In the genomic region with DNA sequence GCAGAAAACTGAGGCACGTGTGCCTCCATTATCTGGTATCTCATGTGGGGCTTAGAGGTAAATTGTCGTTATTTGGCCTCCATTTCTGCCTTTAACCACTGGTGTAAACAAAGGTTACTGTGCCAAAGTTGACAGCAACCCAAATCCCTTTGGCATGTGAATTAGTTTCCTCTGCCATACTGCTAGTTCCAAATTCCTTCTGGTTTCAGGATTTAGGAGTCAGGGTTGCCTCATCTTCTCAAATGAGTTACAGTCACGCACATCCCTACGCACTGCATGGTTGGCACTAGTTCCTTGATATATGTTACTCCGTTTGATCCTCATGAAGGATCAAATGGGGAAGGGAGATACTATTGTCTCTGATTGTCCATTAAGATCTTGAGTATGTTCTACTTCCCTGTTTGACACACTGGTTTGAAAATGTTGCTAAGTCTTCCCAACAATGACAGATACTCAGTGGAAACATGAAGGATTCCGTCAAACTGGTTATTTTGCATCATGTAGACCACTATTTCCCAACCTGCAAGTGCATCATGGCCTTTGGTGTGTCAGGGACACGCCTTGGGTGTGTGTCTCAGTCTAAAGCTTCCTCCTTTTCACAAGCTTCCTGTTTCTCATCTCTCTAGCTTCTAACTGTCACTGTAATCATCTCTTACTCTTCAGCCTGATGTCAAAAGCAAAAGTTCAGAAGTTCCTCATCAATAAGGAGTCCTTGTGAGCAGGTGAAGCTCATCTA, we compare ENCODE assay signal across 15 cellular contexts. TPM values are rescaled to one million over a fixed set of nuclear protein-coding genes. Genes with fewer than 3 reads are reported as not detected.
DNase-seq lines count a peak whose midpoint lies in the region; ATAC-seq, FAIRE-seq and TF ChIP-seq lines count a peak whose summit lies in the region.
"Had no signal": no experiment of that assay in that cellular context is flagged by ENCODE, and none has a peak within 500 bp of the region (broad histone marks: within the 10 kb centered on the region; RNA-seq: fewer than 3 reads in every experiment).

A gene with protein sequence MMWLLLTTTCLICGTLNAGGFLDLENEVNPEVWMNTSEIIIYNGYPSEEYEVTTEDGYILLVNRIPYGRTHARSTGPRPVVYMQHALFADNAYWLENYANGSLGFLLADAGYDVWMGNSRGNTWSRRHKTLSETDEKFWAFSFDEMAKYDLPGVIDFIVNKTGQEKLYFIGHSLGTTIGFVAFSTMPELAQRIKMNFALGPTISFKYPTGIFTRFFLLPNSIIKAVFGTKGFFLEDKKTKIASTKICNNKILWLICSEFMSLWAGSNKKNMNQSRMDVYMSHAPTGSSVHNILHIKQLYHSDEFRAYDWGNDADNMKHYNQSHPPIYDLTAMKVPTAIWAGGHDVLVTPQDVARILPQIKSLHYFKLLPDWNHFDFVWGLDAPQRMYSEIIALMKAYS (plus strand): TSS at position 655 of the 736 bp plus-strand sequence. CDS start 1,386 bp downstream, outside the sequence.

- no peak within 1 kb of the TSS for H2AFZ ChIP-seq in keratinocyte (ENCODE audit: control insufficient read depth, low read length)
- no peak within 1 kb of the TSS for H2AFZ ChIP-seq in SK-N-SH (ENCODE audit: low read depth)

- H3K4me3 ChIP-seq in left ventricle myocardium inferior (no peak within 1 kb of the TSS), keratinocyte (ENCODE audit: control insufficient read depth in 2 of 3, extremely low read depth in 1 of 3, insufficient read depth in 2 of 3, low read depth in 1 of 3, low read length in 3 of 3) (no peak within 1 kb of the TSS), upper lobe of right lung (no peak within 1 kb of the TSS), SK-N-SH (ENCODE audit: low read depth in 2 of 2, low read length in 1 of 2) (no peak within 1 kb of the TSS), ascending aorta (no peak within 1 kb of the TSS)

- DNase-seq in Right ventricle myocardium superior (no peak), left ventricle myocardium inferior (no peak), SKM-1 treated with dmso at 0.1 percent for 144 hours (lab: John Stamatoyannopoulos, UW; ENCODE audit: unreplicated experiment) (peak; percentile 90), keratinocyte (ENCODE audit: low read depth, low spot score) (no peak), upper lobe of right lung (no peak), SK-N-SH (no peak), ascending aorta (ENCODE audit: low spot score in 2 of 2) (no peak), SK-N-DZ (ENCODE audit: low spot score) (no peak)
- DNase-seq: 8988T; activated naive CD8-positive, alpha-beta T cell treated with anti-CD3 and anti-CD28 coated beads for 36 hours; HFFc6; IMR-90; NCI-H2081 treated with DMSO at 0.1 percent for 48 hours had no signal

- no peaks in the 10 kb centered on the region for H3K9me2 ChIP-seq in SK-N-SH

- CTCF ChIA-PET in SK-N-SH (lab: Yijun Ruan, JAX) = no interaction called here

- H3K27ac ChIP-seq in left ventricle myocardium inferior (replicated peaks) (no peak within 1 kb of the TSS), keratinocyte (ENCODE audit: control insufficient read depth, insufficient read depth, low read length) (no peak within 1 kb of the TSS), upper lobe of right lung (peak within 1 kb of the TSS; percentile 44), SK-N-SH (ENCODE audit: low read depth in 2 of 2, low read length in 1 of 2) (no peak within 1 kb of the TSS), ascending aorta (no peak within 1 kb of the TSS)

- H3K36me3 ChIP-seq in left ventricle myocardium inferior = no peaks in the 10 kb centered on the region
- no peaks in the 10 kb centered on the region for H3K36me3 ChIP-seq in keratinocyte (ENCODE audit: control insufficient read depth in 2 of 2, extremely low read depth in 1 of 2, insufficient read depth in 2 of 2, low read length in 2 of 2)
- no peaks in the 10 kb centered on the region for H3K36me3 ChIP-seq in upper lobe of right lung
- H3K36me3 ChIP-seq in SK-N-SH (replicated peaks in 1 of 2; ENCODE audit: control insufficient read depth in 1 of 2, insufficient read depth in 2 of 2, low read length in 1 of 2) = no peaks in the 10 kb centered on the region
- no peaks in the 10 kb centered on the region for H3K36me3 ChIP-seq in ascending aorta

- H3K4me2 ChIP-seq in keratinocyte (ENCODE audit: control insufficient read depth, extremely low read depth, insufficient read depth, low read depth, low read length) = no peak within 1 kb of the TSS
- no peak within 1 kb of the TSS for H3K4me2 ChIP-seq in SK-N-SH

- H3K9ac ChIP-seq in keratinocyte (ENCODE audit: control insufficient read depth, extremely low read depth, insufficient read depth, low read length) (no peak within 1 kb of the TSS), SK-N-SH (no peak within 1 kb of the TSS)

- intact Hi-C loops in Right ventricle myocardium superior (cut with DNase I) = no loop called here
- intact Hi-C loops in left ventricle myocardium inferior (cut with micrococcal nuclease) = no loop called here
- intact Hi-C loops in upper lobe of right lung (cut with DNase I) = no loop called here
- intact Hi-C loops in ascending aorta (cut with DNase I) = no loop called here

- H3F3A ChIP-seq in SK-N-SH (replicated peaks; ENCODE audit: insufficient read depth) = peaks cover 9% of the 10 kb centered on the region

- H3K9me3 ChIP-seq in left ventricle myocardium inferior (replicated peaks) (no peaks in the 10 kb centered on the region), keratinocyte (ENCODE audit: control insufficient read depth, low read depth, low read length) (no peaks in the 10 kb centered on the region), upper lobe of right lung (no peaks in the 10 kb centered on the region), SK-N-SH (no peaks in the 10 kb centered on the region), ascending aorta (no peaks in the 10 kb centered on the region)

- H3K27me3 ChIP-seq in left ventricle myocardium inferior (ENCODE audit: low read depth) = peaks cover 6% of the 10 kb centered on the region
- no peaks in the 10 kb centered on the region for H3K27me3 ChIP-seq in keratinocyte (ENCODE audit: control insufficient read depth, extremely low read depth, insufficient read depth, low read length)
- H3K27me3 ChIP-seq in upper lobe of right lung = no peaks in the 10 kb centered on the region
- H3K27me3 ChIP-seq in SK-N-SH (ENCODE audit: insufficient read depth) = no peaks in the 10 kb centered on the region
- no peaks in the 10 kb centered on the region for H3K27me3 ChIP-seq in ascending aorta

- no peaks in the 10 kb centered on the region for H3K9me1 ChIP-seq in keratinocyte (ENCODE audit: control insufficient read depth, extremely low read depth, insufficient read depth, low read length)

- peak; percentile 22 for ATAC-seq in Right ventricle myocardium superior (ENCODE audit: poor library complexity)
- ATAC-seq in upper lobe of right lung = peak; percentile 97

- H3K4me1 ChIP-seq in left ventricle myocardium inferior = no peaks in the 10 kb centered on the region
- H3K4me1 ChIP-seq in keratinocyte (ENCODE audit: control insufficient read depth, extremely low read depth, insufficient read depth, low read length) = peaks cover 3% of the 10 kb centered on the region
- H3K4me1 ChIP-seq in upper lobe of right lung = no peaks in the 10 kb centered on the region
- H3K4me1 ChIP-seq in SK-N-SH (ENCODE audit: control insufficient read depth in 1 of 2, insufficient read depth in 2 of 2, low read depth in 1 of 2, low read length in 1 of 2) = peaks cover 0 to 3% of the 10 kb centered on the region in 2 experiments; a peak in 1 of 4 replicates
- H3K4me1 ChIP-seq in ascending aorta = no peaks in the 10 kb centered on the region

- POLR2A ChIA-PET in SK-N-SH (lab: Yijun Ruan, JAX) = no interaction called here

- no peak for TF ChIP-seq RAD21 in SK-N-SH (IDR thresholded peaks at IDR 0.05; ENCODE audit: low read length)

- 74% methylated on average over 7 of the region's 7 CpGs for WGBS in SK-N-SH (ENCODE audit: low lambda C conversion rate)

- FAIRE-seq in keratinocyte (lab: Jason Lieb, UNC) = peak; percentile 13

- dilution Hi-C loops in keratinocyte (cut with MboI; ENCODE audit: extremely low pct_ligation_motif_present, low sequenced_read_pairs) = no loop called here

- H4K20me1 ChIP-seq in keratinocyte (ENCODE audit: control insufficient read depth, extremely low read depth, insufficient read depth, low read length) (no peaks in the 10 kb centered on the region), SK-N-SH (ENCODE audit: insufficient read depth) (no peaks in the 10 kb centered on the region)

- H3K79me2 ChIP-seq in keratinocyte (ENCODE audit: control insufficient read depth, insufficient read depth, low read length) (no peaks in the 10 kb centered on the region), SK-N-SH (ENCODE audit: insufficient read depth) (no peaks in the 10 kb centered on the region)

- no peak for TF ChIP-seq CTCF in left ventricle myocardium inferior (IDR thresholded peaks at IDR 0.05; ENCODE audit: borderline replicate concordance)
- no peak for TF ChIP-seq CTCF in keratinocyte (optimal IDR thresholded peaks at IDR 0.05 in 1 of 3, IDR thresholded peaks at IDR 0.05 in 1 of 3, conservative IDR thresholded peaks at IDR 0.05 in 1 of 3; ENCODE audit: extremely low read depth in 1 of 3, insufficient read depth in 2 of 3, low read length in 3 of 3)
- no peak for TF ChIP-seq CTCF in upper lobe of right lung (IDR thresholded peaks at IDR 0.05)
- TF ChIP-seq CTCF in SK-N-SH (IDR thresholded peaks at IDR 0.05) = no peak
- TF ChIP-seq CTCF in ascending aorta (IDR thresholded peaks at IDR 0.05) = no peak

- no peak for TF ChIP-seq EP300 in SK-N-SH (IDR thresholded peaks at IDR 0.05; ENCODE audit: borderline replicate concordance in 1 of 2, low read depth in 1 of 2, low read length in 1 of 2)

TF ChIP-seq in SK-N-SH, 30 proteins besides CTCF, POLR2A, EP300 and RAD21 (continues in another document):
- TF ChIP-seq FOXJ3 (CRISPR knock-in tag; IDR thresholded peaks at IDR 0.05) (no peak), MEF2A (IDR thresholded peaks at IDR 0.05; ENCODE audit: borderline replicate concordance, low read depth) (no peak), YY1 (IDR thresholded peaks at IDR 0.05; ENCODE audit: low read depth) (no peak)

RNA-seq across cellular contexts. Expression of the gene that starts here (rescaled TPM):
- total RNA-seq in Right ventricle myocardium superior (not detected), left ventricle myocardium inferior (not detected), upper lobe of right lung (1.0 TPM), ascending aorta (not detected)
- polyA plus RNA-seq in keratinocyte (0.20 to 0.30 TPM in 2 of 3 replicates, not detected in the other), SK-N-SH (2012; rRNA removed) (not detected in 2 replicates)
- 5.4 TPM for polyA plus RNA-seq in keratinocyte (2011; ENCODE audit: low read depth)
- polyA plus RNA-seq in keratinocyte (2011; cell fraction: cytosol; rRNA removed) = 0.07 TPM in 1 of 2 replicates, not detected in the other
- 0.17 TPM in 1 of 2 replicates, not detected in the other for polyA plus RNA-seq in keratinocyte (2011; cell fraction: nucleus; rRNA removed)
- 7.0 TPM in 1 of 2 replicates, not detected in the other for polyA plus RNA-seq in keratinocyte (2012; ENCODE audit: low replicate concordance)
- polyA minus RNA-seq in keratinocyte = 0.16 TPM in 1 of 3 replicates, not detected in the others
- not detected for polyA minus RNA-seq in keratinocyte (2011; cell fraction: cytosol; rRNA and poly(A)+ RNA removed)
- not detected in 2 replicates for polyA minus RNA-seq in keratinocyte (2011; cell fraction: nucleus; rRNA and poly(A)+ RNA removed)
- polyA plus RNA-seq in SK-N-SH (2012; cell fraction: cytosol; rRNA removed) = not detected in 2 replicates
- not detected in 2 replicates for polyA plus RNA-seq in SK-N-SH (2012; cell fraction: nucleus; rRNA removed)
- polyA plus RNA-seq in SK-N-DZ (2014; cell fraction: cytosol; rRNA removed) = not detected in 2 replicates
- polyA plus RNA-seq in SK-N-DZ (2014; cell fraction: nucleus; rRNA removed) = not detected in 2 replicates
- total RNA-seq: activated naive CD8-positive, alpha-beta T cell treated with anti-CD3 and anti-CD28 coated beads for 36 hours; HFFc6; IMR-90; myocyte; T-helper 2 cell treated with Interferon-gamma antibody and Interleukin-4, amounts not matched to agents 100 ng/mL and 5 ng/mL, for 36 hours had no signal
- polyA plus RNA-seq: IMR-90 had no signal

Comparison
In these comparisons a context has a peak if more than half of its experiments do, and no peak if none do; other contexts are left out.
1. Peak in ATAC-seq in Right ventricle myocardium superior; RNA of the gene not detected or under 1 TPM.